ENCODE assay signal across 2 cellular contexts in genomic region chr3:16406579-16406978, GRCh38.
TF ChIP-seq lines count a peak whose summit lies in the region.

No MANE protein-coding gene starts in this region.

TF ChIP-seq in IMR-90, 13 proteins besides CTCF, POLR2A, EP300 and RAD21 (continued from another document):
- TF ChIP-seq CEBPB (IDR thresholded peaks at IDR 0.05; ENCODE audit: low read depth, low read length) (no peak), SMC3 (IDR thresholded peaks at IDR 0.05; ENCODE audit: low read depth, low read length) (no peak), RCOR1 (IDR thresholded peaks at IDR 0.05; ENCODE audit: insufficient replicate concordance, low read length) (no peak), USF2 (IDR thresholded peaks at IDR 0.05; ENCODE audit: low read depth, low read length) (no peak), BHLHE40 (IDR thresholded peaks at IDR 0.05; ENCODE audit: low read depth, low read length) (no peak), NFE2L2 (IDR thresholded peaks at IDR 0.05; ENCODE audit: low read depth, low read length) (no peak), MAZ (IDR thresholded peaks at IDR 0.05; ENCODE audit: borderline replicate concordance, low read depth, low read length) (no peak)

TF ChIP-seq in neural cell, 6 proteins besides CTCF, POLR2A, EP300 and RAD21 (continued from another document):
- TF ChIP-seq REST (IDR thresholded peaks at IDR 0.05; ENCODE audit: borderline replicate concordance) (no peak), MXI1 (conservative IDR thresholded peaks at IDR 0.05; ENCODE audit: poor library complexity, severe bottlenecking) (no peak)
